Comparison of ENCODE assay signal across 1 cellular context in genomic region chr6:134293659-134294161, GRCh38.
TF ChIP-seq lines count a peak whose summit lies in the region.

No MANE protein-coding gene starts in this region.

TF ChIP-seq in K562, 482 proteins besides CTCF, POLR2A, EP300 and RAD21 (continued from another document and continues in another):
- peak; percentile 60 for TF ChIP-seq MGA (IDR thresholded peaks at IDR 0.05)
- TF ChIP-seq ERF (CRISPR knock-in tag; IDR thresholded peaks at IDR 0.05) = no peak
- TF ChIP-seq EGR1 (conservative IDR thresholded peaks at IDR 0.05) = no peak
- TF ChIP-seq ZC3H11A (IDR thresholded peaks at IDR 0.05; ENCODE audit: low read depth, low read length) = no peak
- peak; percentile 69 for TF ChIP-seq TAL1 (IDR thresholded peaks at IDR 0.05)
- TF ChIP-seq TCF3 (CRISPR knock-in tag; IDR thresholded peaks at IDR 0.05) = peak; percentile 79
- no peak for TF ChIP-seq KAT8 (IDR thresholded peaks at IDR 0.05; ENCODE audit: low read depth)
- 0 out of 2 replicates have a peak, but pooled peaks have one; percentile 25 for TF ChIP-seq POLR2AphosphoS5 (IDR thresholded peaks at IDR 0.05; ENCODE audit: control insufficient read depth, insufficient read depth, low read depth, low read length)
- TF ChIP-seq ATF3 (IDR thresholded peaks at IDR 0.05) = peak; percentile 67
- no peak for TF ChIP-seq ATF3 (CRISPR knock-in tag; conservative IDR thresholded peaks at IDR 0.05)
- no peak for TF ChIP-seq EZH2 (IDR thresholded peaks at IDR 0.05; ENCODE audit: borderline replicate concordance, low read depth, low read length)
- peak; percentile 47; the same call in 1 of the 2 replicates for TF ChIP-seq ZNF592 (IDR thresholded peaks at IDR 0.05)
- TF ChIP-seq CBFA2T3 (IDR thresholded peaks at IDR 0.05) = peak; percentile 74
- TF ChIP-seq CCNT2 (IDR thresholded peaks at IDR 0.05; ENCODE audit: borderline replicate concordance, extremely low read depth, insufficient read length, low read depth, low read length) = peak; percentile 32
- peak; percentile 72; the same call in 1 of the 2 replicates for TF ChIP-seq ZNF644 (tag; IDR thresholded peaks at IDR 0.05; ENCODE audit: low read depth)
- no peak for TF ChIP-seq ZNF124 (CRISPR knock-in tag; IDR thresholded peaks at IDR 0.05)
- TF ChIP-seq HSF4 (CRISPR knock-in tag; IDR thresholded peaks at IDR 0.05; ENCODE audit: borderline replicate concordance) = no peak
- no peak for TF ChIP-seq CHD7 (IDR thresholded peaks at IDR 0.05; ENCODE audit: low read depth, low read length)
